In genomic region chr11:112361396-112361795, GRCh38 we compare ENCODE assay signal across 27 cellular contexts.
"Had no signal": no experiment of that assay in that cellular context is flagged by ENCODE, and none has a peak within 500 bp of the region (broad histone marks: within the 10 kb centered on the region; RNA-seq: fewer than 3 reads in every experiment).

No MANE protein-coding gene starts in this region.

- H3K36me3 ChIP-seq: MG63 had no signal

- H3K9me3 ChIP-seq: ascending aorta, body of pancreas, MG63 had no signal

- H3K4me3 ChIP-seq: ascending aorta, body of pancreas, MG63 had no signal

- H3K27ac ChIP-seq: ascending aorta, body of pancreas had no signal

- H3K9me3 Mint-ChIP-seq: T-helper 1 cell treated with Interleukin-12 subunit alpha and Interleukin-12 subunit beta and Interleukin-4 antibody, amounts not matched to agents 30 μg/mL and 1 μg/mL, for 36 hours; WTC11 had no signal

- H3K36me3 Mint-ChIP-seq: WTC11 had no signal

- DNase-seq: activated CD4-positive, alpha-beta T cell treated with anti-CD3 and anti-CD28 coated beads for 48 hours; activated CD4-positive, alpha-beta T cell treated with anti-CD3 and anti-CD28 coated beads, Interleukin-2, amount 50 U/mL, for 4 hours; activated CD4-positive, CD25-positive, alpha-beta regulatory T cell treated with anti-CD3 and anti-CD28 coated beads, Interleukin-2, amount 50 U/mL, for 72 hours; activated CD8-positive, alpha-beta memory T cell treated with anti-CD3 and anti-CD28 coated beads, Interleukin-2, amount 50 U/mL, for 48 hours; activated CD8-positive, alpha-beta T cell treated with anti-CD3 and anti-CD28 coated beads, Interleukin-2, amount 10 ng/mL, durations not matched to agents 7 days and 5 days; activated naive CD4-positive, alpha-beta T cell treated with anti-CD3 and anti-CD28 coated beads, Interleukin-2, amount 50 U/mL, for 16 hours; activated T-cell treated with anti-CD3 and anti-CD28 coated beads, Interleukin-2, amount 50 U/mL, for 1 hour; amniotic stem cell; body of pancreas; central memory CD4-positive, alpha-beta T cell; MG63; MV-4-11; NCI-H1092 treated with DMSO at 0.1 percent for 48 hours; NCI-H1436; NCI-H187 treated with DMSO at 0.1 percent for 48 hours; NCI-H2081 treated with DMSO at 0.1 percent for 48 hours; NCI-H345; NCI-H510A treated with DMSO at 0.1 percent for 48 hours; NCI-H69; NK-92 treated with Interleukin-12 subunit alpha and Interleukin-12 subunit beta, amount 100 ng/mL, for 24 hours; PC-3; SHP77 had no signal

- H3K4me1 ChIP-seq: ascending aorta, body of pancreas had no signal

- FAIRE-seq: bronchial epithelial cell, RCC 7860 had no signal

- H3K4me3 Mint-ChIP-seq: activated CD8-positive, alpha-beta T cell treated with anti-CD3 and anti-CD28 coated beads, Interleukin-2, amount 10 ng/mL, durations not matched to agents 7 days and 5 days; T-helper 1 cell treated with Interleukin-12 subunit alpha and Interleukin-12 subunit beta and Interleukin-4 antibody, amounts not matched to agents 30 μg/mL and 1 μg/mL, for 36 hours; WTC11 had no signal

- H3K27ac Mint-ChIP-seq: activated CD8-positive, alpha-beta T cell treated with anti-CD3 and anti-CD28 coated beads, Interleukin-2, amount 10 ng/mL, durations not matched to agents 7 days and 5 days; T-helper 1 cell treated with Interleukin-12 subunit alpha and Interleukin-12 subunit beta and Interleukin-4 antibody, amounts not matched to agents 30 μg/mL and 1 μg/mL, for 36 hours; WTC11 had no signal
